ENCODE assay signal across 9 cellular contexts in genomic region chr3:67109651-67110204, GRCh38.
DNase-seq lines count a peak whose midpoint lies in the region; ATAC-seq, FAIRE-seq and TF ChIP-seq lines count a peak whose summit lies in the region.
"Had no signal": no experiment of that assay in that cellular context is flagged by ENCODE, and none has a peak within 500 bp of the region (broad histone marks: within the 10 kb centered on the region; RNA-seq: fewer than 3 reads in every experiment).

No MANE protein-coding gene starts in this region.

- ATAC-seq in GM18909 (IDR thresholded peaks at IDR 0.05; ENCODE audit: poor library complexity, unreplicated experiment), result no peak

- intact Hi-C loops in ascending aorta (cut with DNase I), result loop anchor here (5.0 kb wide), 1 partner anchor 1768 kb away; no protein-coding TSS in a partner anchor

- TF ChIP-seq CTCF in ascending aorta (IDR thresholded peaks at IDR 0.05), result peak; percentile 19 to 43 (median 37)

- H3K36me3 ChIP-seq in Karpas-422 (ENCODE audit: insufficient read depth, low read length) (no peaks in the 10 kb centered on the region), ascending aorta (no peaks in the 10 kb centered on the region)

- H3K4me1 ChIP-seq in Karpas-422 (ENCODE audit: low read length) (peaks cover 14% of the 10 kb centered on the region), ascending aorta (no peaks in the 10 kb centered on the region)

- H3K27me3 ChIP-seq in Karpas-422 (ENCODE audit: low read length), result no peaks in the 10 kb centered on the region
- H3K27me3 ChIP-seq in ascending aorta, result no peaks in the 10 kb centered on the region

- peak; percentile 94 for FAIRE-seq in G401.6 (lab: Jason Lieb, UNC)

- no peaks in the 10 kb centered on the region for H3K9me3 ChIP-seq in Karpas-422 (ENCODE audit: low read length)
- no peaks in the 10 kb centered on the region for H3K9me3 ChIP-seq in ascending aorta

- H3K27ac ChIP-seq in Karpas-422 (ENCODE audit: low read length), result no peak overlapping the region
- no peak overlapping the region for H3K27ac ChIP-seq in ascending aorta

- no peaks in the 10 kb centered on the region for H4K20me1 ChIP-seq in Karpas-422 (ENCODE audit: insufficient read depth, low read depth, low read length)

- no peak overlapping the region for H2AFZ ChIP-seq in Karpas-422 (ENCODE audit: low read length)

- H3K4me3 ChIP-seq in Karpas-422 (ENCODE audit: low read length) (no peak overlapping the region), ascending aorta (no peak overlapping the region)

- H3K4me2 ChIP-seq in Karpas-422 (ENCODE audit: low read depth, low read length, poor library complexity, severe bottlenecking), result no peak overlapping the region

- DNase-seq in Karpas-422, result peak; percentile 80
- no peak for DNase-seq in ascending aorta (ENCODE audit: low spot score in 2 of 2)
- peak; percentile 72 for DNase-seq in kidney tubule cell (ENCODE audit: low spot score)
- DNase-seq in activated CD4-positive, alpha-beta T cell treated with anti-CD3 and anti-CD28 coated beads, Interleukin-2, amount 50 U/mL, for 1 hour, result no peak
- DNase-seq in NCI-H2107 treated with DMSO at 0.1 percent for 48 hours (lab: John Stamatoyannopoulos, UW; ENCODE audit: unreplicated experiment), result no peak
- DNase-seq in NCI-H187 treated with DMSO at 0.1 percent for 48 hours (lab: John Stamatoyannopoulos, UW), result no peak
- DNase-seq: activated B cell treated with CpG ODN at 0.5 μM for 24 hours had no signal

- H3K9ac ChIP-seq in Karpas-422 (ENCODE audit: low read length), result no peak overlapping the region

- no peaks in the 10 kb centered on the region for H3K9me2 ChIP-seq in Karpas-422 (replicated peaks; ENCODE audit: insufficient read depth, low read length)

- H3K79me2 ChIP-seq in Karpas-422 (ENCODE audit: low read length), result no peaks in the 10 kb centered on the region

Comparison
In these comparisons a context has a peak if more than half of its experiments do, and no peak if none do; other contexts are left out.
1. DNase-seq: peak in Karpas-422 (single experiment) and kidney tubule cell (single experiment); none in ascending aorta (0 of 2), activated CD4-positive, alpha-beta T cell treated with anti-CD3 and anti-CD28 coated beads, Interleukin-2, amount 50 U/mL, for 1 hour (single experiment), NCI-H2107 treated with DMSO at 0.1 percent for 48 hours (single experiment) and NCI-H187 treated with DMSO at 0.1 percent for 48 hours (single experiment).